In genomic region chr2:240134956-240135520, GRCh38 we compare ENCODE assay signal across 7 cellular contexts. TPM values are rescaled to one million over a fixed set of nuclear protein-coding genes. Genes with fewer than 3 reads are reported as not detected.
DNase-seq lines count a peak whose midpoint lies in the region; ATAC-seq and TF ChIP-seq lines count a peak whose summit lies in the region.

No MANE protein-coding gene starts in this region.

- H3K36me3 ChIP-seq in HUES64 (ENCODE audit: insufficient read depth, low read length) (peaks cover 41% of the 10 kb centered on the region), adipocyte (ENCODE audit: control insufficient read depth, insufficient read depth, low read length, severe bottlenecking) (peaks cover 35% of the 10 kb centered on the region), stomach (peaks cover 32 to 42% (median 38%) of the 10 kb centered on the region in 4 donors)

- peaks cover 9% of the 10 kb centered on the region for H3K4me1 ChIP-seq in HUES64 (ENCODE audit: insufficient read depth, low read length)
- H3K4me1 ChIP-seq in adipocyte (ENCODE audit: control insufficient read depth, insufficient read depth, low read length): peaks cover 14% of the 10 kb centered on the region
- peaks cover 12 to 24% (median 24%) of the 10 kb centered on the region in 4 donors for H3K4me1 ChIP-seq in stomach

- POLR2A ChIA-PET in GM10248 (lab: Yijun Ruan, JAX): no interaction called here

- TF ChIP-seq EP300 in stomach (IDR thresholded peaks at IDR 0.05): no peak

- H3K9ac ChIP-seq in HUES64 (ENCODE audit: low read depth, low read length) (peak overlapping the region; percentile 97), adipocyte (ENCODE audit: low read length) (peak overlapping the region; percentile 96)

- TF ChIP-seq CTCF in stomach (IDR thresholded peaks at IDR 0.05): no peak
- no peak for TF ChIP-seq CTCF in GM10248 (IDR thresholded peaks at IDR 0.05; ENCODE audit: control extremely low read depth, extremely low read depth, low read depth, missing control alignments)

- H3K4me3 ChIP-seq in HUES64 (ENCODE audit: low read length) (peak overlapping the region; percentile 90), adipocyte (ENCODE audit: low read length) (peak overlapping the region; percentile 98), stomach (peak overlapping the region; percentile 73 to 100 (median 97))

- H3K27ac ChIP-seq in HUES64 (ENCODE audit: low read depth, low read length): no peak overlapping the region
- H3K27ac ChIP-seq in stomach: peak overlapping the region in 2 of 5 donors; percentile 86 to 88

- intact Hi-C loops in stomach (cut with DNase I; ENCODE audit: low total_unique reads): no loop called here

- DNase-seq in adipocyte (ENCODE audit: low read depth): no peak
- peak; percentile 28 for DNase-seq in islet precursor cell
- DNase-seq in stomach: no peak
- no peak for DNase-seq in GM10248 (ENCODE audit: extremely low spot score)

- CTCF ChIA-PET in GM10248 (lab: Yijun Ruan, JAX): interaction anchor here (1.3 kb wide), 2 partner anchors 9 to 15 kb away, joined by 3 to 7 read pairs; no protein-coding TSS in a partner anchor

- no peak for TF ChIP-seq POLR2A in stomach (IDR thresholded peaks at IDR 0.05)

- no peaks in the 10 kb centered on the region for H3K9me3 ChIP-seq in HUES64 (ENCODE audit: insufficient read depth, low read depth, low read length)
- no peaks in the 10 kb centered on the region for H3K9me3 ChIP-seq in adipocyte (ENCODE audit: control insufficient read depth, low read length)
- no peaks in the 10 kb centered on the region for H3K9me3 ChIP-seq in stomach

- H3K27me3 ChIP-seq in HUES64 (ENCODE audit: insufficient read depth, low read length): peaks cover 11% of the 10 kb centered on the region
- no peaks in the 10 kb centered on the region for H3K27me3 ChIP-seq in adipocyte (replicated peaks; ENCODE audit: control insufficient read depth, insufficient read depth, low read length)
- no peaks in the 10 kb centered on the region for H3K27me3 ChIP-seq in stomach

- no peak for ATAC-seq in GM18858 (IDR thresholded peaks at IDR 0.05; ENCODE audit: unreplicated experiment)
- ATAC-seq in HG03097 (IDR thresholded peaks at IDR 0.05; ENCODE audit: low FRiP score, unreplicated experiment): no peak

- 76% methylated on average over 15 of the region's 15 CpGs for WGBS in HUES64
- 78 to 85% (median 82%) methylated on average over 15 of the region's 15 CpGs for WGBS in stomach, 5 donors

RNA-seq across cellular contexts. Expression of gene COPS9, which starts 1.1 kb away (rescaled TPM):
- polyA plus RNA-seq in HUES64 (2013, experiment 1 of 2): 191 TPM
- polyA plus RNA-seq in HUES64 (2013, experiment 2 of 2): 179 TPM
- 100 to 1,000 TPM in 2 of 5 donors, 10 to 100 TPM in 3; 40.6 to 168 (median 80.9) TPM for total RNA-seq in stomach
- 100 to 1,000 TPM; 328 to 582 (median 573) TPM for polyA plus RNA-seq in stomach

RNA-seq across cellular contexts. Expression of gene OTOS, which starts 5.4 kb away (rescaled TPM):
- polyA plus RNA-seq in HUES64 (2013, experiment 1 of 2): not detected
- not detected for polyA plus RNA-seq in HUES64 (2013, experiment 2 of 2)
- total RNA-seq in stomach: not detected
- not detected for polyA plus RNA-seq in stomach
